1 cellular context compared by ENCODE assay signal in genomic region chr3:196287405-196288140, GRCh38.
TF ChIP-seq lines count a peak whose summit lies in the region.

Gene PCYT1A (minus strand): TSS chr3:196287726. CDS start chr3:196270531, 17,195 bp downstream.

TF ChIP-seq in K562, 482 proteins besides CTCF, POLR2A, EP300 and RAD21 (continued from another document and continues in another):
- TF ChIP-seq PBX2 (CRISPR knock-in tag; IDR thresholded peaks at IDR 0.05; ENCODE audit: low read depth) (no peak), PBX2 (tag; conservative IDR thresholded peaks at IDR 0.05; ENCODE audit: low read depth) (peak; percentile 91), NFRKB (IDR thresholded peaks at IDR 0.05; ENCODE audit: low read depth) (peak; percentile 89; the same call in 1 of the 2 replicates), RBM17 (IDR thresholded peaks at IDR 0.05; ENCODE audit: borderline replicate concordance, low read depth, low read length) (no peak), AFF4 (CRISPR knock-in tag; IDR thresholded peaks at IDR 0.05) (peak; percentile 96), ELF4 (CRISPR knock-in tag; IDR thresholded peaks at IDR 0.05) (peak; percentile 54; the same call in 1 of the 2 replicates), IRF2 (CRISPR knock-in tag; IDR thresholded peaks at IDR 0.05) (0 out of 2 replicates have a peak, but pooled peaks have one; percentile 5), ARNT (IDR thresholded peaks at IDR 0.05) (0 out of 4 replicates have a peak, but pooled peaks of 1 of the 2 experiments have one; percentile 32), BCLAF1 (IDR thresholded peaks at IDR 0.05; ENCODE audit: borderline replicate concordance in 1 of 2, control insufficient read depth in 1 of 2, low read depth in 2 of 2, low read length in 1 of 2) (peak in 1 of 2 experiments; percentile 82; a peak in 2 of 4 replicates), SRSF3 (IDR thresholded peaks at IDR 0.05; ENCODE audit: insufficient read depth, low read length) (no peak), HNRNPH1 (optimal IDR thresholded peaks at IDR 0.05; ENCODE audit: low read depth, low read length) (no peak), GABPA (tag; conservative IDR thresholded peaks at IDR 0.05; ENCODE audit: low read depth) (peak; percentile 99), HDAC1 (IDR thresholded peaks at IDR 0.05) (peak in 1 of 2 experiments; percentile 93; a peak in 2 of 4 replicates), E2F4 (CRISPR knock-in tag; IDR thresholded peaks at IDR 0.05; ENCODE audit: low read depth) (no peak), MYNN (IDR thresholded peaks at IDR 0.05) (no peak), MYNN (CRISPR knock-in tag; IDR thresholded peaks at IDR 0.05) (no peak), ZBTB5 (IDR thresholded peaks at IDR 0.05) (no peak), SPI1 (IDR thresholded peaks at IDR 0.05; ENCODE audit: borderline replicate concordance, low read depth, low read length) (no peak; the same call in 1 of the 2 replicates), MTF1 (CRISPR knock-in tag; IDR thresholded peaks at IDR 0.05; ENCODE audit: borderline replicate concordance) (no peak), GATAD2A (IDR thresholded peaks at IDR 0.05) (0 out of 2 replicates have a peak, but pooled peaks have one; percentile 42), ATF2 (CRISPR knock-in tag; IDR thresholded peaks at IDR 0.05) (no peak), ELK3 (CRISPR knock-in tag; IDR thresholded peaks at IDR 0.05) (no peak), ZNF174 (CRISPR knock-in tag; IDR thresholded peaks at IDR 0.05) (no peak), ZNF134 (CRISPR knock-in tag; conservative IDR thresholded peaks at IDR 0.05) (no peak), CHD2 (IDR thresholded peaks at IDR 0.05; ENCODE audit: low read depth, low read length) (no peak), RFX1 (IDR thresholded peaks at IDR 0.05) (peak; percentile 88), TAF9B (IDR thresholded peaks at IDR 0.05; ENCODE audit: partially characterized antibody) (peak; percentile 92), DIDO1 (tag; IDR thresholded peaks at IDR 0.05; ENCODE audit: low read depth) (peak; percentile 88), ZBTB2 (IDR thresholded peaks at IDR 0.05) (peak; percentile 75), STAT6 (CRISPR knock-in tag; IDR thresholded peaks at IDR 0.05) (peak; percentile 38; the same call in 1 of the 2 replicates), MTA1 (IDR thresholded peaks at IDR 0.05; ENCODE audit: borderline replicate concordance) (peak; percentile 30; the same call in 1 of the 2 replicates), ZNF354B (CRISPR knock-in tag; IDR thresholded peaks at IDR 0.05) (no peak), HINFP (tag; conservative IDR thresholded peaks at IDR 0.05; ENCODE audit: low read depth) (no peak), OTX1 (CRISPR knock-in tag; IDR thresholded peaks at IDR 0.05) (peak; percentile 76; the same call in 1 of the 2 replicates), THRAP3 (IDR thresholded peaks at IDR 0.05; ENCODE audit: borderline replicate concordance) (no peak)
